Comparison of ENCODE assay signal across 15 cellular contexts in the genomic region with DNA sequence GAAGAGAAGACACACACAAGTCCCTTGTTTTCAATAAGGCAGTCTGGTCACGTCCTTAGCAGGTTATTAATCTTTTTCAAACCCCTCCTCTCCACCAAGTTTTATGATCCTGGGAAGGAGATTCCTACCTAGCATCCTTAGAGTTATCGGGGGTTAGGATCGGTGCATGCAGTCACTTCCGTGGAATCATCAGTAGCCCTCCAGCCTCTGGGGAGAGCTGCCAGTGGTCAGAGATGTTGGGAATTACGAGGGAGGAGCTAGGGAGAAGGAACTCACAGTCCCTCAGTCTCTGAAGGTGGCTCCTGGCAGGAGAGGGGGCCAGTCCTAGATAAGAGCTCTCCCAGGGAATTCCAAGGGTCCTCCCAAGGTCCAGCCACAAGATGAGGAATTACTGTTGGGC.
"Had no signal": no experiment of that assay in that cellular context is flagged by ENCODE, and none has a peak within 500 bp of the region (broad histone marks: within the 10 kb centered on the region; RNA-seq: fewer than 3 reads in every experiment).

No MANE protein-coding gene starts in this region.

- H3K4me3 Mint-ChIP-seq: memory B cell, neural progenitor cell had no signal

- H3K27me3 ChIP-seq: gastrocnemius medialis, heart right ventricle, neural progenitor cell, tibial artery had no signal

- H3K27ac Mint-ChIP-seq: neural progenitor cell had no signal

- H3K27ac ChIP-seq: gastrocnemius medialis, heart right ventricle, left ventricle myocardium inferior, neural progenitor cell, parathyroid adenoma, tibial artery, VCaP had no signal

- H3K4me2 ChIP-seq: neural progenitor cell had no signal

- H3K36me3 ChIP-seq: gastrocnemius medialis, heart right ventricle, left ventricle myocardium inferior, neural progenitor cell, tibial artery had no signal

- H2AFZ ChIP-seq: neural progenitor cell, parathyroid adenoma had no signal

- H3K36me3 Mint-ChIP-seq: memory B cell, neural progenitor cell had no signal

- H3K9ac ChIP-seq: neural progenitor cell, parathyroid adenoma had no signal

- H3K27me3 Mint-ChIP-seq: memory B cell had no signal

- H3K4me1 ChIP-seq: parathyroid adenoma had no signal

- H3K9me3 Mint-ChIP-seq: memory B cell, neural progenitor cell had no signal

- ATAC-seq: gastrocnemius medialis, heart right ventricle had no signal

- H3K9me3 ChIP-seq: gastrocnemius medialis, heart right ventricle, left ventricle myocardium inferior, tibial artery had no signal

- H3K4me3 ChIP-seq: gastrocnemius medialis, heart right ventricle, left ventricle myocardium inferior, neural progenitor cell, tibial artery had no signal

- DNase-seq: activated effector memory CD4-positive, alpha-beta T cell treated with Interleukin-2 at 50 U/mL for 16 hours; activated T-cell treated with anti-CD3 and anti-CD28 coated beads, Interleukin-2, amount 50 U/mL, for 1 hour; central memory CD4-positive, alpha-beta T cell; cortex of kidney; effector CD8-positive, alpha-beta T cell; gastrocnemius medialis; heart right ventricle; left ventricle myocardium inferior; retina; T-helper 9 cell; tibial artery had no signal
